Comparison of ENCODE assay signal across 30 cellular contexts in the genomic region with DNA sequence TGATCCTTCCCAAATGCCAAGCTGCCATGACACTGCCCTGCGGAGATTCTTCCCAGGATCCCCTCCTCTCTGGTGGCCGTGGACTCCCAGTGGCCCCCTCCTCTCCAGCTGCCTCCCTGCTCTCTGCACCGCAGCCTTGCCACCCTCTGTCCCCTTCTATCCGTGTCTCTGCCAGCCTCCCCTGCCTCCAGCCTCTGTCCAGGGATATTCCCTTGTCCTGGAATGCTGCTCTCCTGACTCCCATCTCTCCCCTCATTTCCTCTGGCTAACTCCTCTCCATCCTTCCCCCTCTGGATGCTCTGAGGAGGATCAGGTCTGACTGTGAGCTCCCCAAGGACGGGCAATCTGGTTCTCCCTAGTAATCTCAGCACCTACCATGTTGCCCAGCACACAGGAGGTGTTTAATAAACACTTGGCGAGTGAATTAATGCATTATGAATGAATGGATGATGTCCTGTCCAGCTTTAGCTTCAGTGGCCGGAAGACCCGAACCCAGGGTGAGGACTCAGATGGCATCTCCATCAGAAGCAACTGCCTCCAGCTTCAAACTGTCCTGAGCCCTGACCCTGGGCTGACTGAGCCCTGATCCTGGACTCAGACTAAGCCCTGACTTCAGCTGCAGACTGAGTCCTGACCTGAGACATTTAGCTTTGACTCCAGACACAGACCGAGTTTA. TPM values are rescaled to one million over a fixed set of nuclear protein-coding genes. Genes with fewer than 3 reads are reported as not detected.
DNase-seq lines count a peak whose midpoint lies in the region; ATAC-seq, FAIRE-seq and TF ChIP-seq lines count a peak whose summit lies in the region.
"Had no signal": no experiment of that assay in that cellular context is flagged by ENCODE, and none has a peak within 500 bp of the region (broad histone marks: within the 10 kb centered on the region; RNA-seq: fewer than 3 reads in every experiment).

No MANE protein-coding gene starts in this region.

- peak overlapping the region; percentile 43 for H3K27ac ChIP-seq in OCI-LY7 (ENCODE audit: low read depth, low read length, poor library complexity, severe bottlenecking)
- H3K27ac ChIP-seq in K562 (ENCODE audit: extremely low read depth, low read depth, low read length): no peak overlapping the region
- H3K27ac ChIP-seq: adrenal gland, body of pancreas, neutrophil, prostate gland, sigmoid colon, suprapubic skin had no signal

- peak; percentile 33 for ATAC-seq in K562
- ATAC-seq in HG02973 (IDR thresholded peaks at IDR 0.05; ENCODE audit: unreplicated experiment): no peak
- no peak for ATAC-seq in GM18861 (IDR thresholded peaks at IDR 0.05; ENCODE audit: unreplicated experiment)
- ATAC-seq: activated CD8-positive, alpha-beta memory T cell treated with anti-CD3 and anti-CD28 coated beads, Interleukin-2, amount 10 ng/mL, durations not matched to agents 7 days and 5 days; body of pancreas; left ventricle myocardium superior; stimulated activated naive B cell treated with anti-CD40 and anti-IgM and Interleukin-4, amounts not matched to agents 10 μg/mL and 1 μg/mL and 100 μg/mL, for 72 hours had no signal

- intact Hi-C loops in OCI-LY7 (cut with micrococcal nuclease; ENCODE audit: unreplicated experiment) (loop anchor here (10.0 kb wide), 2 partner anchors 444 to 524 kb away; a partner anchor contains a TSS), K562 (cut with micrococcal nuclease) (no loop called here)

- no peak for TF ChIP-seq RAD21 in K562 (CRISPR knock-in tag; conservative IDR thresholded peaks at IDR 0.05 in 1 of 2, IDR thresholded peaks at IDR 0.05 in 1 of 2)

- WGBS in K562 (ENCODE audit: insufficient coverage, low coverage, missing lambda C conversion rate): 21% methylated on average over 8 of the region's 9 CpGs

- BruUV-seq in OCI-LY7 (replicated peaks; lab: Mats Ljungman, UMichigan) (no TSS peak), K562 (replicated peaks; lab: Mats Ljungman, UMichigan) (no TSS peak)

- no peak for TF ChIP-seq EP300 in K562 (IDR thresholded peaks at IDR 0.05; ENCODE audit: low read length)

- no peaks in the 10 kb centered on the region for H3K9me2 ChIP-seq in OCI-LY7 (ENCODE audit: insufficient read depth, low read length)

- H4K20me1 ChIP-seq in OCI-LY7 (ENCODE audit: insufficient read depth, low read length) (no peaks in the 10 kb centered on the region), K562 (replicated peaks; ENCODE audit: control insufficient read depth, insufficient read depth, low read length) (peaks cover 7% of the 10 kb centered on the region; the same call in 1 of the 2 replicates)

- POLR2A ChIA-PET in OCI-LY7 (lab: Charles Lee): interaction anchor here (0.6 to 1.3 kb wide), 3 partner anchors 11 to 342 kb away, joined by 3 to 5 read pairs (median 4); no protein-coding TSS in a partner anchor
- POLR2A ChIA-PET in K562 (lab: Yijun Ruan, JAX): interaction anchor here (0.6 to 1.6 kb wide), 5 partner anchors 161 to 520 kb away, joined by 3 to 5 read pairs (median 4); a partner anchor contains a TSS

- TF ChIP-seq CTCF in GM13976 (IDR thresholded peaks at IDR 0.05; ENCODE audit: borderline replicate concordance, control extremely low read depth, extremely low read depth, insufficient read depth, missing control alignments) (no peak), OCI-LY7 (conservative IDR thresholded peaks at IDR 0.05; ENCODE audit: low read length) (no peak), K562 (IDR thresholded peaks at IDR 0.05 in 2 of 3, conservative IDR thresholded peaks at IDR 0.05 in 1 of 3; ENCODE audit: insufficient read depth in 2 of 3, low read depth in 1 of 3, low read length in 3 of 3) (no peak)

- H3K4me2 ChIP-seq in OCI-LY7 (ENCODE audit: low read length): peak overlapping the region; percentile 22; the same call in 1 of the 2 replicates
- peak overlapping the region; percentile 59; the same call in 1 of the 2 replicates for H3K4me2 ChIP-seq in K562 (ENCODE audit: insufficient read depth, low read length)

- no peaks in the 10 kb centered on the region; the same call in 1 of the 2 replicates for H3K9me3 ChIP-seq in OCI-LY7 (ENCODE audit: low read length)
- H3K9me3 ChIP-seq in K562 (replicated peaks; ENCODE audit: control insufficient read depth, insufficient read depth, low read depth, low read length): no peaks in the 10 kb centered on the region
- H3K9me3 ChIP-seq: adrenal gland, body of pancreas, neutrophil, prostate gland, sigmoid colon, suprapubic skin had no signal

- H3K36me3 ChIP-seq in OCI-LY7 (ENCODE audit: insufficient read depth, low read length) (no peaks in the 10 kb centered on the region), K562 (ENCODE audit: control insufficient read depth, insufficient read depth, low read length) (no peaks in the 10 kb centered on the region)
- H3K36me3 ChIP-seq: adrenal gland, neutrophil, prostate gland, sigmoid colon, suprapubic skin had no signal

- H2AFZ ChIP-seq in OCI-LY7 (ENCODE audit: low read length): peak overlapping the region; percentile 47; the same call in 1 of the 2 replicates
- H2AFZ ChIP-seq in K562 (ENCODE audit: low read depth, low read length): 0 out of 2 replicates have a peak overlapping the region, but pooled peaks have one; percentile 54

- H3K4me3 ChIP-seq in OCI-LY7 (ENCODE audit: low read depth, low read length, poor library complexity, severe bottlenecking): no peak overlapping the region
- H3K4me3 ChIP-seq in K562: no peak overlapping the region
- H3K4me3 ChIP-seq: adrenal gland, body of pancreas, prostate gland, sigmoid colon, suprapubic skin had no signal

- FAIRE-seq in K562 (lab: Jason Lieb, UNC): peak; percentile 67

- peak; percentile 14 for DNase-seq in AG08396 (ENCODE audit: low spot score)
- DNase-seq in GM13976 (ENCODE audit: low spot score): peak; percentile 35
- no peak for DNase-seq in OCI-LY7 (ENCODE audit: low spot score)
- DNase-seq in K562 (ENCODE audit: extremely low read depth in 1 of 4, low spot score in 3 of 4): no peak
- no peak for DNase-seq in activated gamma-delta T cell (lab: John Stamatoyannopoulos, UW)
- no peak for DNase-seq in Kasumi-1 (lab: John Stamatoyannopoulos, UW)
- DNase-seq: activated CD4-positive, CD25-positive, alpha-beta regulatory T cell; activated CD8-positive, alpha-beta memory T cell treated with anti-CD3 and anti-CD28 coated beads, Interleukin-2, amount 10 ng/mL, durations not matched to agents 7 days and 5 days; activated naive CD4-positive, alpha-beta T cell; activated T-cell treated with anti-CD3 and anti-CD28 coated beads, Interleukin-2, amount 50 U/mL, for 48 hours; adrenal gland; body of pancreas; CD4-positive, CD25-positive, alpha-beta regulatory T cell; cerebellar nuclear complex; HCEC 1CT; left ventricle myocardium superior; NCI-H1417 treated with DMSO at 0.1 percent for 48 hours; NCI-H2107; NCI-H446 treated with DMSO at 0.1 percent for 48 hours; sigmoid colon; stimulated activated naive B cell treated with anti-CD40 and anti-IgM and Interleukin-4, amounts not matched to agents 10 μg/mL and 1 μg/mL and 100 μg/mL, for 72 hours; T-helper 9 cell had no signal

- H3K4me1 ChIP-seq in OCI-LY7 (ENCODE audit: insufficient read depth, low read length, poor library complexity, severe bottlenecking): peaks cover 55% of the 10 kb centered on the region
- H3K4me1 ChIP-seq in K562 (replicated peaks in 1 of 2; ENCODE audit: control insufficient read depth in 2 of 2, insufficient read depth in 2 of 2, low read length in 2 of 2): peaks cover 17 to 30% of the 10 kb centered on the region in 2 experiments; a peak in 4 of 5 replicates
- H3K4me1 ChIP-seq: adrenal gland, body of pancreas, prostate gland had no signal

- H3K27me3 ChIP-seq in K562 (ENCODE audit: control insufficient read depth in 2 of 2, insufficient read depth in 2 of 2, low read length in 2 of 2): peaks cover 2 to 13% of the 10 kb centered on the region in 2 experiments; a peak in 3 of 5 replicates
- H3K27me3 ChIP-seq: body of pancreas, sigmoid colon had no signal

- H3K9ac ChIP-seq in K562 (ENCODE audit: insufficient read depth in 1 of 2, low read depth in 2 of 2, low read length in 2 of 2): peak overlapping the region in 1 of 2 experiments; percentile 67; a peak in 1 of 4 replicates

- H3K9me1 ChIP-seq in K562 (ENCODE audit: control insufficient read depth, insufficient read depth, low read length): no peaks in the 10 kb centered on the region

- CTCF ChIA-PET in OCI-LY7 (lab: Charles Lee; ENCODE audit: unreplicated experiment) (interaction anchor here (0.8 to 1.3 kb wide), 4 partner anchors 79 to 266 kb away, joined by 3 to 5 read pairs (median 4); no protein-coding TSS in a partner anchor), K562 (lab: Yijun Ruan, JAX; ENCODE audit: low intra/inter-chr PET ratio) (interaction anchor here (2.2 to 3.5 kb wide), 2 partner anchors 245 to 267 kb away, joined by 25 to 55 read pairs; no protein-coding TSS in a partner anchor)

- no peak for TF ChIP-seq POLR2A in K562 (conservative IDR thresholded peaks at IDR 0.05)

- in situ Hi-C loops in GM13976 (cut with MboI; ENCODE audit: low sequenced_read_pairs, unreplicated experiment): no loop called here
- in situ Hi-C loops in K562 (cut with MboI): loop anchor here (10.0 kb wide), 1 partner anchor 524 kb away; a partner anchor contains a TSS

- H3K79me2 ChIP-seq in OCI-LY7 (ENCODE audit: insufficient read depth, low read depth, low read length) (no peaks in the 10 kb centered on the region), K562 (ENCODE audit: control insufficient read depth, insufficient read depth, low read length) (no peaks in the 10 kb centered on the region)

TF ChIP-seq in K562, 482 proteins besides CTCF, POLR2A, EP300 and RAD21 (continues in another document):
- TF ChIP-seq ZC3H11A (IDR thresholded peaks at IDR 0.05; ENCODE audit: low read depth, low read length): no peak
- TF ChIP-seq ZNF41 (CRISPR knock-in tag; conservative IDR thresholded peaks at IDR 0.05): no peak

RNA-seq across cellular contexts. Expression of a gene that starts 7.5 kb away (rescaled TPM):
- 0.88 and 1.6 TPM in 2 replicates for total RNA-seq in OCI-LY7 (2014; rRNA removed; shearing (Covaris generic))
- total RNA-seq in OCI-LY7 (2022) (2.6 and 3.4 TPM in 2 replicates), K562 (2014; rRNA removed) (0.53 and 0.64 TPM in 2 replicates), K562 (2014; rRNA removed; fragmentation: Illumina TruSeq; extraction: Trizol) (0.13 and 0.18 TPM in 2 replicates), K562 (2015; rRNA removed; fragmentation: Illumina TruSeq; extraction: Trizol) (0.25 and 0.38 TPM in 2 replicates), K562 (2021) (1.2 and 1.3 TPM in 2 replicates)
- total RNA-seq in K562 (2011; cell fraction: chromatin; rRNA removed; ENCODE audit: low replicate concordance): 0.67 and 3.0 TPM in 2 replicates
- total RNA-seq in K562 (2011; cell fraction: nucleolus; rRNA removed): 2.5 and 3.2 TPM in 2 replicates
- total RNA-seq in K562 (2011; cell fraction: nucleoplasm; rRNA removed): 0.76 and 0.88 TPM in 2 replicates
- polyA plus RNA-seq in K562 (2011; rRNA removed) (0.18 and 0.28 TPM in 2 replicates), K562 (2014; fragmentation: Illumina TruSeq; extraction: Trizol) (0.13 and 0.29 TPM in 2 replicates), K562 (2014; fragmentation: Nextera tagmentation; extraction: Ambion mirVana) (not detected), K562 (2014; rRNA removed) (0.43 and 0.44 TPM in 2 replicates)
- 0.19 and 0.67 TPM in 2 replicates for polyA plus RNA-seq in K562 (2011; cell fraction: cytosol; rRNA removed)
- polyA plus RNA-seq in K562 (2011; cell fraction: nucleus; rRNA removed): 1.3 and 2.9 TPM in 2 replicates
- polyA plus RNA-seq in K562 (2012): 0.25 and 0.68 TPM in 2 replicates
- 0.24 and 0.91 TPM in 2 replicates for polyA minus RNA-seq in K562 (2011; rRNA and poly(A)+ RNA removed)
- polyA minus RNA-seq in K562 (2011; cell fraction: cytosol; rRNA and poly(A)+ RNA removed): 1.3 and 2.3 TPM in 2 replicates
- polyA minus RNA-seq in K562 (2011; cell fraction: nucleus; rRNA and poly(A)+ RNA removed): 1.1 and 1.2 TPM in 2 replicates
- total RNA-seq: activated CD8-positive, alpha-beta memory T cell treated with anti-CD3 and anti-CD28 coated beads, Interleukin-2, amount 10 ng/mL, durations not matched to agents 7 days and 5 days; CD4-positive, CD25-positive, alpha-beta regulatory T cell; dermis microvascular lymphatic vessel endothelial cell; HT1080; mesenteric fat pad; suprapubic skin had no signal

Comparison
In these comparisons a context has a peak if more than half of its experiments do, and no peak if none do; other contexts are left out.
1. DNase-seq: peak in AG08396 (single experiment) and GM13976 (single experiment); none in OCI-LY7 (single experiment), K562 (0 of 4), activated gamma-delta T cell (single experiment) and Kasumi-1 (0 of 2).